In the genomic region with DNA sequence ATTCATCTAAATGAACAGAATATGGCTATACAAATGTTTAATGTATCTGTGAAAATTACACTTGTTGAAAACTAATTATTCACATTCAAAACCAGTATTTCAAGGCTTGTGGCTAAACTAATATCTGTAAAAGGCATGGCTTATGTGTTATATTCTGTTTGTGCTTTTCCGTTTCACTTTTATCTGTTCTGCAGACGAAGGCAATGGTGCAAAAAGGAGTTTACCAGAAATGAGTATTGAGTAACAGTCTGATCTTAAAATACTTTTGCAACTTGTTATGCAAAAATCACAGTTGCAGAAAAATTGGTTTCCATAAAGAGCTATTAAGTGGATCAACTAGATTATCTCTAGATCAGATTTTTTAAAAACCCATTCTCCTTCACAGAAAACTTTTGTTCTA, we compare ENCODE assay signal across 16 cellular contexts. TPM values are rescaled to one million over a fixed set of nuclear protein-coding genes. Genes with fewer than 3 reads are reported as not detected.
DNase-seq lines count a peak whose midpoint lies in the region; ATAC-seq, FAIRE-seq and TF ChIP-seq lines count a peak whose summit lies in the region.
"Had no signal": no experiment of that assay in that cellular context is flagged by ENCODE, and none has a peak within 500 bp of the region (broad histone marks: within the 10 kb centered on the region; RNA-seq: fewer than 3 reads in every experiment).

No MANE protein-coding gene starts in this region.

- no peaks in the 10 kb centered on the region for H3K4me1 ChIP-seq in foreskin keratinocyte
- H3K4me1 ChIP-seq: prostate gland had no signal

- H3K27ac ChIP-seq in foreskin keratinocyte: no peak overlapping the region
- H3K27ac ChIP-seq: brain microvascular endothelial cell, KMS-11, prostate gland had no signal

- FAIRE-seq in GM19239 (lab: Jason Lieb, UNC): peak; percentile 91

- H3K4me3 ChIP-seq in GM08714 (ENCODE audit: low read length): peak overlapping the region; percentile 53
- H3K4me3 ChIP-seq: prostate gland had no signal

- ATAC-seq in HG02763 (IDR thresholded peaks at IDR 0.05; ENCODE audit: unreplicated experiment) (peak; percentile 73), HG03469 (IDR thresholded peaks at IDR 0.05; ENCODE audit: unreplicated experiment) (peak; percentile 68), foreskin keratinocyte (no peak)

- no peak for TF ChIP-seq CTCF in foreskin keratinocyte (conservative IDR thresholded peaks at IDR 0.05)

- no peak for DNase-seq in GM19239 (ENCODE audit: insufficient read length, low spot score)
- no peak for DNase-seq in NK-92 (lab: John Stamatoyannopoulos, UW; ENCODE audit: unreplicated experiment)
- DNase-seq in foreskin keratinocyte: no peak
- DNase-seq in foreskin melanocyte: no peak
- DNase-seq in stimulated activated CD4-positive, alpha-beta T cell treated with anti-CD3 and anti-CD28 coated beads, Interleukin-4, amount 100 ng/mL, for 4 hours: no peak
- DNase-seq: activated T-cell treated with anti-CD3 and anti-CD28 coated beads, Interleukin-2, amount 50 U/mL, for 48 hours; brain microvascular endothelial cell; NCI-H2227 treated with DMSO at 0.1 percent for 48 hours; SIG-M5; stimulated activated CD4-positive, alpha-beta T cell treated with anti-CD3 and anti-CD28 coated beads, Interleukin-4, amount 100 ng/mL, for 1 hour had no signal

- no peaks in the 10 kb centered on the region for H3K27me3 ChIP-seq in foreskin keratinocyte
- H3K27me3 ChIP-seq: brain microvascular endothelial cell had no signal

RNA-seq across cellular contexts. Expression of a gene that starts 9.5 kb away (rescaled TPM):
- total RNA-seq in foreskin keratinocyte: 0.25 and 0.31 TPM in 2 replicates
- polyA plus RNA-seq in foreskin keratinocyte: 0.17 and 0.21 TPM in 2 replicates
- total RNA-seq: H4 had no signal

RNA-seq across cellular contexts. Expression of a gene that starts 45.5 kb away (rescaled TPM):
- total RNA-seq in foreskin keratinocyte: 161 and 165 TPM in 2 replicates
- polyA plus RNA-seq in foreskin keratinocyte: 250 and 269 TPM in 2 replicates
